7 cellular contexts compared by ENCODE assay signal in the genomic region with DNA sequence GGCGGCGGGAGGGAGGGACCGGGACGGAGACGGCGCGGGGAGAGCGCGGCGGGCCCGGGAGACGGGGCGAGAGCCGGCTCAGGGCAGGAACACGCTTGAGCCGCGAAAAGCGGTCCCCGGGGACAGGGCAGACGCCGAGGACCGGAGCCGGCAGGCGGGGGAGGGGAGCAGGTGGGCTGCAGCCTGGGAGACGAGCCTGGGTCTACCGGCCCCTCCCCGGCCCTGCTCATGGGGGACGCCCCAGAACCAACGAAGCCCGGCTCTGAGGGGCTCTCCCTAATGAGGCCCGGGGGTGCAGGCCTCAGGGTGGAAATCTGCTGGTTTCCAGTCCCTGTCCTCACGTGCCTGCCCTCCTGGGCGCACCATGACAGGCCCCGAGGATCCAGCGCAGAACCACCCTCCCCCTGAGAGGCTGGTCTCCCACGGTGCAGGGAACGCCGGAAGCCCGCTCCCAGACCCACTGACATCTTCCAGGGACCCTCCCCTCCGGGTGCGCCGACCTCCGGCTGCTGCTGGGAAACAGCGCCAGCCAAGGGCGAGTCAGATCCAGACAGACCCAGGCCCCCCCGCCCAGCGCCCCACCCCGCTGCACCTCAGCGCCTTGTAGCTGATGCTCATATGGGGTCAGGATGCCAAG. TPM values are rescaled to one million over a fixed set of nuclear protein-coding genes. Genes with fewer than 3 reads are reported as not detected.
DNase-seq lines count a peak whose midpoint lies in the region; ATAC-seq and TF ChIP-seq lines count a peak whose summit lies in the region.
"Had no signal": no experiment of that assay in that cellular context is flagged by ENCODE, and none has a peak within 500 bp of the region (broad histone marks: within the 10 kb centered on the region; RNA-seq: fewer than 3 reads in every experiment).

No MANE protein-coding gene starts in this region.

- peaks cover 31 to 100% of the 10 kb centered on the region in 2 donors for H3K27me3 ChIP-seq in left lung

- no peaks in the 10 kb centered on the region for H3K9me3 ChIP-seq in left lung

- peak overlapping the region; percentile 11 to 20 for H3K4me3 ChIP-seq in left lung

- intact Hi-C loops in left lung (cut with DNase I), result no loop called here

- DNase-seq in SK-N-DZ (ENCODE audit: low spot score) (peak; percentile 90), left lung (peak in 1 of 2 donors; percentile 70), NOMO-1 (lab: John Stamatoyannopoulos, UW; ENCODE audit: unreplicated experiment in 2 of 2) (no peak), HT-29 (ENCODE audit: low spot score) (no peak)
- DNase-seq: NCI-H2107 had no signal

- no peak for TF ChIP-seq CTCF in C4-2B (conservative IDR thresholded peaks at IDR 0.05)
- no peak for TF ChIP-seq CTCF in left lung (IDR thresholded peaks at IDR 0.05)

- ATAC-seq in left lung (no peak), GM21515 (IDR thresholded peaks at IDR 0.05; ENCODE audit: unreplicated experiment) (no peak)

- H3K4me1 ChIP-seq in left lung, result peaks cover 4 to 30% of the 10 kb centered on the region in 2 donors

- H3K36me3 ChIP-seq in left lung, result no peaks in the 10 kb centered on the region

- H3K27ac ChIP-seq in C4-2B, result peak overlapping the region; percentile 90
- H3K27ac ChIP-seq in left lung, result no peak overlapping the region

RNA-seq across cellular contexts. Expression of gene EEF1A2, which starts 0.6 kb away (rescaled TPM):
- polyA plus RNA-seq in SK-N-DZ (2014; cell fraction: cytosol; rRNA removed), result 753 and 802 TPM in 2 replicates
- 489 and 497 TPM in 2 replicates for polyA plus RNA-seq in SK-N-DZ (2014; cell fraction: nucleus; rRNA removed)
- total RNA-seq in left lung, result under 1 TPM; 0.47 to 0.50 TPM
- total RNA-seq in HT-29 (2014; rRNA removed; shearing (Covaris generic)), result 29.8 and 38.0 TPM in 2 replicates

RNA-seq across cellular contexts. Expression of gene PPDPF, which starts 21.1 kb away (rescaled TPM):
- polyA plus RNA-seq in SK-N-DZ (2014; cell fraction: cytosol; rRNA removed), result 57.4 and 64.4 TPM in 2 replicates
- polyA plus RNA-seq in SK-N-DZ (2014; cell fraction: nucleus; rRNA removed), result 31.6 and 40.3 TPM in 2 replicates
- 100 to 1,000 TPM; 233 to 662 TPM for total RNA-seq in left lung
- total RNA-seq in HT-29 (2014; rRNA removed; shearing (Covaris generic)), result 384 and 468 TPM in 2 replicates

RNA-seq across cellular contexts. Expression of gene KCNQ2, which starts 27.0 kb away (rescaled TPM):
- 375 and 399 TPM in 2 replicates for polyA plus RNA-seq in SK-N-DZ (2014; cell fraction: cytosol; rRNA removed)
- 414 and 472 TPM in 2 replicates for polyA plus RNA-seq in SK-N-DZ (2014; cell fraction: nucleus; rRNA removed)
- not detected for total RNA-seq in left lung
- total RNA-seq in HT-29 (2014; rRNA removed; shearing (Covaris generic)), result 0.08 and 0.13 TPM in 2 replicates

RNA-seq across cellular contexts. Expression of gene PTK6, which starts 37.7 kb away (rescaled TPM):
- not detected in 2 replicates for polyA plus RNA-seq in SK-N-DZ (2014; cell fraction: cytosol; rRNA removed)
- not detected in 2 replicates for polyA plus RNA-seq in SK-N-DZ (2014; cell fraction: nucleus; rRNA removed)
- 1 to 10 TPM; 4.5 to 7.3 TPM for total RNA-seq in left lung
- total RNA-seq in HT-29 (2014; rRNA removed; shearing (Covaris generic)), result 26.3 and 31.1 TPM in 2 replicates

RNA-seq across cellular contexts. Expression of gene SRMS, which starts 48.1 kb away (rescaled TPM):
- polyA plus RNA-seq in SK-N-DZ (2014; cell fraction: cytosol; rRNA removed), result not detected in 2 replicates
- polyA plus RNA-seq in SK-N-DZ (2014; cell fraction: nucleus; rRNA removed), result not detected in 2 replicates
- not detected for total RNA-seq in left lung
- 0.13 TPM in 1 of 2 replicates, not detected in the other for total RNA-seq in HT-29 (2014; rRNA removed; shearing (Covaris generic))

Comparison
In these comparisons a context has a peak if more than half of its experiments do, and no peak if none do; other contexts are left out.
1. RNA of gene EEF1A2, which starts 0.6 kb away (total RNA-seq): 29.8 to 38.0 TPM in HT-29; 0.47 to 0.50 TPM in left lung; every median in the first group is over 10 times any median in the second.